In the genomic region with DNA sequence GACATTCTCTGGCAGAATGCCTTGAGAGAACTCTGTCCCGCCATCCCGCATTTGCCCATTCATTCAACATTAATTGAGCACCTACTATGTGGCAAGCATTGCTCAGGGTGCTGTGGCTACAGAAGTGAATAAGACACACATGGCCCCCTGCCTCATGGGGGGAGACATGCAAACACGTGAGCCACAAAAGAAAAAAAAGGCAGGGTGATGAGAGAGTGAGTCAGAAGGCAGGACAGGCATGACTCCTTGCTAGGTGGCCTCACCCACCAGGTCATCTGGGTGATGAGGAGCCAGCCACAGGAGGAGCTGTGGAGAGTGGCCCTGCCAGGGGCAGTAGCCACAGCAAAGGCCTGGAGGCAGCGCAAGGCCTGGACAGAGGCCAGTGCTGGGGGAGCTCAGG, we compare ENCODE assay signal across 1 cellular context.
TF ChIP-seq lines count a peak whose summit lies in the region.

No MANE protein-coding gene starts in this region.

TF ChIP-seq in IMR-90, 13 proteins besides CTCF, POLR2A, EP300 and RAD21:
- TF ChIP-seq CEBPB (IDR thresholded peaks at IDR 0.05; ENCODE audit: low read depth, low read length), result no peak
- no peak for TF ChIP-seq NFE2L2 (IDR thresholded peaks at IDR 0.05; ENCODE audit: low read depth, low read length)
- TF ChIP-seq SMC3 (IDR thresholded peaks at IDR 0.05; ENCODE audit: low read depth, low read length), result no peak
- no peak for TF ChIP-seq MAFK (IDR thresholded peaks at IDR 0.05; ENCODE audit: low read depth, low read length)
- TF ChIP-seq FOS (IDR thresholded peaks at IDR 0.05; ENCODE audit: low read depth, low read length), result no peak
- no peak for TF ChIP-seq MAZ (IDR thresholded peaks at IDR 0.05; ENCODE audit: borderline replicate concordance, low read depth, low read length)
- TF ChIP-seq RFX5 (IDR thresholded peaks at IDR 0.05; ENCODE audit: low read depth, low read length), result no peak
- peak; percentile 81 for TF ChIP-seq BHLHE40 (IDR thresholded peaks at IDR 0.05; ENCODE audit: low read depth, low read length)
- TF ChIP-seq, protein P1, sequence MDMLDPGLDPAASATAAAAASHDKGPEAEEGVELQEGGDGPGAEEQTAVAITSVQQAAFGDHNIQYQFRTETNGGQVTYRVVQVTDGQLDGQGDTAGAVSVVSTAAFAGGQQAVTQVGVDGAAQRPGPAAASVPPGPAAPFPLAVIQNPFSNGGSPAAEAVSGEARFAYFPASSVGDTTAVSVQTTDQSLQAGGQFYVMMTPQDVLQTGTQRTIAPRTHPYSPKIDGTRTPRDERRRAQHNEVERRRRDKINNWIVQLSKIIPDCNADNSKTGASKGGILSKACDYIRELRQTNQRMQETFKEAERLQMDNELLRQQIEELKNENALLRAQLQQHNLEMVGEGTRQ (IDR thresholded peaks at IDR 0.05; ENCODE audit: low read depth, low read length), result peak; percentile 35; the same call in 1 of the 2 replicates
